In the genomic region with DNA sequence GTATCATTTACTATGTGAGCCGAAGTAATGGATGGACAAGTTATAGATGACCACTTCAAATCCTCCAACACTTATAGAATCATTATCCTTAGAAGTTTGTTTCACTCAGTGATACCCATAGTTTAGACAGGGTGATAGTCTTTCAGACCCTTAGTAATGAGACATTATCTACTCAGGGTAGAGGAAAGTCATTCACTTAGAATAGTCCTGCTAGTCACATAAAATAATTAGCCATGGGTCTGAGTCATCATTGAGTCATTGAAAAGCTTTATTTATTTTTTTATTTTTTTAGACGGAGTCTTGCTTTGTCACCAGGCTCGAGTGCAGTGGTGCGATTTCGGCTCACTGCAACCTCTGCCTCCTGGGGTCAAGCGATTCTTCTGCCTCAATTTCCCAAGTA, we compare ENCODE assay signal across 20 cellular contexts.
DNase-seq lines count a peak whose midpoint lies in the region; ATAC-seq and TF ChIP-seq lines count a peak whose summit lies in the region.
"Had no signal": no experiment of that assay in that cellular context is flagged by ENCODE, and none has a peak within 500 bp of the region (broad histone marks: within the 10 kb centered on the region; RNA-seq: fewer than 3 reads in every experiment).

No MANE protein-coding gene starts in this region.

- ATAC-seq in omental fat pad (ENCODE audit: low FRiP score) (no peak), GM18505 (IDR thresholded peaks at IDR 0.05; ENCODE audit: unreplicated experiment) (no peak)
- ATAC-seq: gastrocnemius medialis had no signal

- no peak overlapping the region for H3K14ac ChIP-seq in mesenchymal stem cell (ENCODE audit: low read length in 2 of 2)

- H2BK15ac ChIP-seq in mesenchymal stem cell (ENCODE audit: low read depth, poor library complexity, severe bottlenecking) (peak overlapping the region; percentile 67), mesendoderm (replicated peaks; ENCODE audit: low read depth) (no peak overlapping the region)

- no peak overlapping the region for H2AFZ ChIP-seq in mesenchymal stem cell (ENCODE audit: low read depth, low read length)

- H2AK5ac ChIP-seq in mesenchymal stem cell (ENCODE audit: low read length, severe bottlenecking) (no peak overlapping the region), mesendoderm (ENCODE audit: low read length) (no peak overlapping the region)

- H4K8ac ChIP-seq in mesenchymal stem cell (ENCODE audit: low read length) (peak overlapping the region; percentile 37), mesendoderm (ENCODE audit: low read depth, low read length) (no peak overlapping the region)

- no peaks in the 10 kb centered on the region for H3K79me1 ChIP-seq in mesenchymal stem cell (replicated peaks; ENCODE audit: low read length, poor library complexity, severe bottlenecking)
- no peaks in the 10 kb centered on the region for H3K79me1 ChIP-seq in mesendoderm (ENCODE audit: low read length)

- H3K36me3 ChIP-seq in mesenchymal stem cell (ENCODE audit: control insufficient read depth in 1 of 2, insufficient read depth in 2 of 2, low read depth in 1 of 2, low read length in 2 of 2) (no peaks in the 10 kb centered on the region), mesendoderm (ENCODE audit: control insufficient read depth, insufficient read depth, low read length) (no peaks in the 10 kb centered on the region)
- H3K36me3 ChIP-seq: gastrocnemius medialis, left ventricle myocardium inferior, neutrophil, right atrium auricular region, transverse colon, WERI-Rb-1 had no signal

- no peak overlapping the region for H4K5ac ChIP-seq in mesendoderm (ENCODE audit: low read length)

- H3K56ac ChIP-seq in mesendoderm (ENCODE audit: low read length), result no peak overlapping the region

- H2BK120ac ChIP-seq in mesenchymal stem cell (ENCODE audit: low read depth, low read length) (no peak overlapping the region), mesendoderm (ENCODE audit: low read depth, low read length) (no peak overlapping the region)

- TF ChIP-seq CTCF in astrocyte of the cerebellum (IDR thresholded peaks at IDR 0.05; ENCODE audit: low read depth, low read length, missing control alignments) (no peak), omental fat pad (IDR thresholded peaks at IDR 0.05) (no peak)

- no peak overlapping the region for H2BK12ac ChIP-seq in mesenchymal stem cell (ENCODE audit: low read length in 2 of 2)

- H3K9ac ChIP-seq in mesenchymal stem cell (ENCODE audit: low read length) (no peak overlapping the region), mesendoderm (ENCODE audit: low read length) (no peak overlapping the region)

- no peaks in the 10 kb centered on the region for H3K79me2 ChIP-seq in mesendoderm (ENCODE audit: control insufficient read depth, insufficient read depth, low read length)

- H3K27ac ChIP-seq in mesenchymal stem cell (ENCODE audit: low read length, poor library complexity, severe bottlenecking) (no peak overlapping the region), mesendoderm (ENCODE audit: low read depth, low read length) (no peak overlapping the region)
- H3K27ac ChIP-seq: gastrocnemius medialis, left ventricle myocardium inferior, neutrophil, right atrium auricular region, transverse colon, WERI-Rb-1 had no signal

- H3K23ac ChIP-seq in mesenchymal stem cell (ENCODE audit: low read length in 2 of 2), result no peak overlapping the region
- no peak overlapping the region for H3K23ac ChIP-seq in mesendoderm (ENCODE audit: low read length)

- H4K91ac ChIP-seq in mesenchymal stem cell (ENCODE audit: low read length), result no peak overlapping the region

- TF ChIP-seq POLR2A in GM18505 (IDR thresholded peaks at IDR 0.05; ENCODE audit: borderline replicate concordance, extremely low read depth, insufficient read depth, insufficient read length), result no peak

- no peaks in the 10 kb centered on the region for H3K9me3 ChIP-seq in mesenchymal stem cell (ENCODE audit: control insufficient read depth, low read length)
- H3K9me3 ChIP-seq: gastrocnemius medialis, left ventricle myocardium inferior, neutrophil, right atrium auricular region, transverse colon had no signal

- H2BK5ac ChIP-seq in mesenchymal stem cell (ENCODE audit: low read depth, low read length, poor library complexity, severe bottlenecking) (no peak overlapping the region), mesendoderm (ENCODE audit: low read length) (no peak overlapping the region)

- peaks cover 1% of the 10 kb centered on the region for H3K4me1 ChIP-seq in mesenchymal stem cell (ENCODE audit: control insufficient read depth, insufficient read depth, low read depth, low read length)
- H3K4me1 ChIP-seq in mesendoderm (ENCODE audit: control insufficient read depth, low read depth, low read length), result no peaks in the 10 kb centered on the region
- H3K4me1 ChIP-seq: gastrocnemius medialis, left ventricle myocardium inferior, right atrium auricular region, transverse colon had no signal

- H3K4ac ChIP-seq in mesenchymal stem cell (ENCODE audit: low read depth in 1 of 2, low read length in 2 of 2) (no peak overlapping the region), mesendoderm (ENCODE audit: low read depth, low read length) (no peak overlapping the region)

- WGBS in mesenchymal stem cell, result 30% methylated on average over 5 of the region's 6 CpGs
- no CpG with 5 or more reads among the region's 6 CpGs for WGBS in mesendoderm (ENCODE audit: extremely low coverage, insufficient coverage, low lambda C conversion rate)

- H3K4me3 ChIP-seq in astrocyte of the cerebellum (ENCODE audit: low read depth, low read length), result no peak overlapping the region
- no peak overlapping the region for H3K4me3 ChIP-seq in mesenchymal stem cell (ENCODE audit: insufficient read depth in 1 of 2, low read depth in 1 of 2, low read length in 2 of 2)
- H3K4me3 ChIP-seq in mesendoderm (ENCODE audit: low read length), result no peak overlapping the region
- H3K4me3 ChIP-seq: gastrocnemius medialis, left ventricle myocardium inferior, right atrium auricular region, transverse colon had no signal

- H3K27me3 ChIP-seq in mesenchymal stem cell (ENCODE audit: control insufficient read depth in 1 of 2, insufficient read depth in 1 of 2, low read length in 2 of 2) (no peaks in the 10 kb centered on the region), mesendoderm (ENCODE audit: insufficient read depth, low read length, poor library complexity) (no peaks in the 10 kb centered on the region)
- H3K27me3 ChIP-seq: gastrocnemius medialis, neutrophil, right atrium auricular region, transverse colon had no signal

- DNase-seq in Caki2 (ENCODE audit: low read depth) (peak; percentile 84), HT1080 (ENCODE audit: low read depth) (peak; percentile 73), astrocyte of the cerebellum (ENCODE audit: low read depth) (peak; percentile 32), mesenchymal stem cell (peak; percentile 77), mesendoderm (no peak), G401 (ENCODE audit: low spot score) (no peak), omental fat pad (ENCODE audit: low spot score) (no peak)
- DNase-seq: activated CD4-positive, alpha-beta T cell treated with anti-CD3 and anti-CD28 coated beads, Interleukin-2, amount 50 U/mL, for 48 hours; activated naive CD4-positive, alpha-beta T cell treated with anti-CD3 and anti-CD28 coated beads for 36 hours; activated T-cell treated with anti-CD3 and anti-CD28 coated beads, Interleukin-2, amount 50 U/mL, for 1 hour; CD8-positive, alpha-beta memory T cell; gastrocnemius medialis; left ventricle myocardium inferior; NCI-H1436; stimulated activated naive CD4-positive, alpha-beta T cell; transverse colon; WERI-Rb-1 had no signal

- H3K4me2 ChIP-seq in mesenchymal stem cell (ENCODE audit: low read length, poor library complexity, severe bottlenecking), result no peak overlapping the region
- no peak overlapping the region for H3K4me2 ChIP-seq in mesendoderm (ENCODE audit: low read length)

- peak overlapping the region in 1 of 2 experiments; percentile 33 for H3K18ac ChIP-seq in mesenchymal stem cell (ENCODE audit: low read depth in 1 of 2, low read length in 2 of 2)
- no peak overlapping the region for H3K18ac ChIP-seq in mesendoderm (ENCODE audit: low read length)

- in situ Hi-C loops in Caki2 (cut with HindIII; ENCODE audit: low pct_unique_long_range_greater_than_20kb, low sequenced_read_pairs), result no loop called here
- in situ Hi-C loops in astrocyte of the cerebellum (cut with HindIII; ENCODE audit: low sequenced_read_pairs), result loop anchor here (25.0 kb wide), 2 partner anchors 852 to 1052 kb away; partner anchors contain the start of genes NPY1R and NPY5R
- in situ Hi-C loops in G401 (cut with HindIII; ENCODE audit: low sequenced_read_pairs), result no loop called here

Comparison
In these comparisons a context has a peak if more than half of its experiments do, and no peak if none do; other contexts are left out.
1. DNase-seq: peak in Caki2 (single experiment), HT1080 (single experiment), astrocyte of the cerebellum (single experiment) and mesenchymal stem cell (single experiment); none in mesendoderm (single experiment), G401 (single experiment) and omental fat pad (single experiment).